In the genomic region with DNA sequence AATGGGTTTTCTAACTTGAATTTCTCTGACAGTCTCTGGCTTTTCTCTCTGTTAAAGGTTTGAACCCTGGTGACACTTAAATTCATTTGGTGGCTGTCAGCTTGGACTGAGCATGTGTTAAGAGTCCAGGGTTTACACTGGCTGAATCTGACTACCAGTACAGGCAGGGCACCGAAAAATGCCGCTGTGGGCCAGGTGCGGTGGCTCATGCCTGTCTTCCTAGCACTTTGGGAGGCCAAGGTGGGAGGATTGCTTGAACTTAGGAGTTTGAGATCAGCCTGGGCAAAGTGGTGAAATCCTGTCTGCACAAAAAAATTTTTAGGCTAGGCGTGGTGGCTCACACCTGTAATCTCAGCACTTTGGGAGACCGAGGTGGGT, we compare ENCODE assay signal across 9 cellular contexts. TPM values are rescaled to one million over a fixed set of nuclear protein-coding genes. Genes with fewer than 3 reads are reported as not detected.
A peak's percentile ranks its signal among the peaks of the same experiment; 100 is the strongest.
DNase-seq lines count a peak whose midpoint lies in the region; ATAC-seq and TF ChIP-seq lines count a peak whose summit lies in the region.
"Had no signal": no experiment of that assay in that cellular context is flagged by ENCODE, and none has a peak within 500 bp of the region (broad histone marks: within the 10 kb centered on the region; RNA-seq: fewer than 3 reads in every experiment).

No MANE protein-coding gene starts in this region.

- H3K79me2 ChIP-seq in GM23338 (replicated peaks; ENCODE audit: insufficient read depth), result peaks cover 41% of the 10 kb centered on the region

- H3K4me3 ChIP-seq in GM23338 (peak overlapping the region; percentile 100), WI38 (ENCODE audit: low read depth, low read length) (peak overlapping the region; percentile 78), fibroblast of pulmonary artery (replicated peaks; ENCODE audit: low read depth, low read length) (peak overlapping the region; percentile 83), sigmoid colon (no peak overlapping the region)

- no peak for ATAC-seq in GM23338
- no peak for ATAC-seq in GM18870 (IDR thresholded peaks at IDR 0.05; ENCODE audit: unreplicated experiment)
- ATAC-seq in HG02852 (IDR thresholded peaks at IDR 0.05; ENCODE audit: unreplicated experiment), result no peak

- peaks cover 47% of the 10 kb centered on the region for H3K4me1 Mint-ChIP-seq in GM23338

- peaks cover 46% of the 10 kb centered on the region for H3F3A ChIP-seq in GM23338 (replicated peaks; ENCODE audit: low read depth)

- no peak overlapping the region for H3K27ac Mint-ChIP-seq in GM23338

- H4K20me1 ChIP-seq in GM23338 (replicated peaks; ENCODE audit: insufficient read depth), result peaks cover 32% of the 10 kb centered on the region

- H3K36me3 ChIP-seq in GM23338 (ENCODE audit: insufficient read depth) (peaks cover 23% of the 10 kb centered on the region), sigmoid colon (peaks cover 0 to 20% (median 8%) of the 10 kb centered on the region in 4 donors)

- H3K27ac ChIP-seq in GM23338 (ENCODE audit: low read depth) (no peak overlapping the region), sigmoid colon (peak overlapping the region in 3 of 4 donors; percentile 84 to 94 (median 91))

- DNase-seq in GM23338 (ENCODE audit: low spot score), result no peak
- DNase-seq in fibroblast of pulmonary artery (ENCODE audit: low read depth), result no peak
- no peak for DNase-seq in sigmoid colon
- no peak for DNase-seq in NCI-H1048 (lab: John Stamatoyannopoulos, UW)
- no peak for DNase-seq in D341Med (ENCODE audit: low spot score)
- DNase-seq: activated CD4-positive, alpha-beta T cell treated with anti-CD3 and anti-CD28 coated beads, Interleukin-2, amount 50 U/mL, for 4 hours had no signal

- peaks cover 6% of the 10 kb centered on the region for H3K27me3 Mint-ChIP-seq in GM23338 (ENCODE audit: insufficient read depth, low read depth, poor library complexity)

- H3K27me3 ChIP-seq in GM23338 (ENCODE audit: insufficient read depth), result no peaks in the 10 kb centered on the region
- H3K27me3 ChIP-seq in sigmoid colon, result no peaks in the 10 kb centered on the region

- no peak for TF ChIP-seq POLR2A in sigmoid colon (IDR thresholded peaks at IDR 0.05)

- H3K4me1 ChIP-seq in GM23338 (ENCODE audit: insufficient read depth) (peaks cover 34% of the 10 kb centered on the region), sigmoid colon (peaks cover 0 to 51% (median 46%) of the 10 kb centered on the region in 4 donors)

- 81 to 89% methylated on average over 5 of the region's 5 CpGs for WGBS in sigmoid colon, 2 donors

- no peak for TF ChIP-seq EP300 in sigmoid colon (IDR thresholded peaks at IDR 0.05)

- no peak overlapping the region for H2AFZ ChIP-seq in GM23338

- H3K4me3 Mint-ChIP-seq in GM23338, result peak overlapping the region; percentile 99

- TF ChIP-seq CTCF in GM23338 (conservative IDR thresholded peaks at IDR 0.05; ENCODE audit: low read depth in 2 of 2) (no peak), WI38 (IDR thresholded peaks at IDR 0.05; ENCODE audit: low read depth, low read length) (no peak), fibroblast of pulmonary artery (IDR thresholded peaks at IDR 0.05; ENCODE audit: low read length, missing control alignments) (no peak), sigmoid colon (IDR thresholded peaks at IDR 0.05) (no peak)

- no peaks in the 10 kb centered on the region for H3K9me2 ChIP-seq in GM23338 (ENCODE audit: insufficient read depth)

- H3K9me3 ChIP-seq in sigmoid colon, result no peaks in the 10 kb centered on the region

- H3K9me3 Mint-ChIP-seq in GM23338, result no peaks in the 10 kb centered on the region; the same call in 2 of the 3 replicates

- peak overlapping the region; percentile 99 for H3K4me2 ChIP-seq in GM23338

- intact Hi-C loops in sigmoid colon (cut with DNase I), result loop anchor here (5.0 to 10.0 kb wide), 4 partner anchors 285 to 1062 kb away; a partner anchor contains a TSS

- peaks cover 53% of the 10 kb centered on the region for H3K36me3 Mint-ChIP-seq in GM23338 (ENCODE audit: low read depth)

TF ChIP-seq in GM23338, 12 proteins besides CTCF, POLR2A, EP300 and RAD21 (continues in another document):
- TF ChIP-seq ZNF331 (CRISPR knock-in tag; IDR thresholded peaks at IDR 0.05; ENCODE audit: low read depth) (no peak), POLR2AphosphoS5 (IDR thresholded peaks at IDR 0.05; ENCODE audit: low read depth) (no peak), NANOG (IDR thresholded peaks at IDR 0.05; ENCODE audit: borderline replicate concordance) (no peak)
- TF ChIP-seq, protein P1, sequence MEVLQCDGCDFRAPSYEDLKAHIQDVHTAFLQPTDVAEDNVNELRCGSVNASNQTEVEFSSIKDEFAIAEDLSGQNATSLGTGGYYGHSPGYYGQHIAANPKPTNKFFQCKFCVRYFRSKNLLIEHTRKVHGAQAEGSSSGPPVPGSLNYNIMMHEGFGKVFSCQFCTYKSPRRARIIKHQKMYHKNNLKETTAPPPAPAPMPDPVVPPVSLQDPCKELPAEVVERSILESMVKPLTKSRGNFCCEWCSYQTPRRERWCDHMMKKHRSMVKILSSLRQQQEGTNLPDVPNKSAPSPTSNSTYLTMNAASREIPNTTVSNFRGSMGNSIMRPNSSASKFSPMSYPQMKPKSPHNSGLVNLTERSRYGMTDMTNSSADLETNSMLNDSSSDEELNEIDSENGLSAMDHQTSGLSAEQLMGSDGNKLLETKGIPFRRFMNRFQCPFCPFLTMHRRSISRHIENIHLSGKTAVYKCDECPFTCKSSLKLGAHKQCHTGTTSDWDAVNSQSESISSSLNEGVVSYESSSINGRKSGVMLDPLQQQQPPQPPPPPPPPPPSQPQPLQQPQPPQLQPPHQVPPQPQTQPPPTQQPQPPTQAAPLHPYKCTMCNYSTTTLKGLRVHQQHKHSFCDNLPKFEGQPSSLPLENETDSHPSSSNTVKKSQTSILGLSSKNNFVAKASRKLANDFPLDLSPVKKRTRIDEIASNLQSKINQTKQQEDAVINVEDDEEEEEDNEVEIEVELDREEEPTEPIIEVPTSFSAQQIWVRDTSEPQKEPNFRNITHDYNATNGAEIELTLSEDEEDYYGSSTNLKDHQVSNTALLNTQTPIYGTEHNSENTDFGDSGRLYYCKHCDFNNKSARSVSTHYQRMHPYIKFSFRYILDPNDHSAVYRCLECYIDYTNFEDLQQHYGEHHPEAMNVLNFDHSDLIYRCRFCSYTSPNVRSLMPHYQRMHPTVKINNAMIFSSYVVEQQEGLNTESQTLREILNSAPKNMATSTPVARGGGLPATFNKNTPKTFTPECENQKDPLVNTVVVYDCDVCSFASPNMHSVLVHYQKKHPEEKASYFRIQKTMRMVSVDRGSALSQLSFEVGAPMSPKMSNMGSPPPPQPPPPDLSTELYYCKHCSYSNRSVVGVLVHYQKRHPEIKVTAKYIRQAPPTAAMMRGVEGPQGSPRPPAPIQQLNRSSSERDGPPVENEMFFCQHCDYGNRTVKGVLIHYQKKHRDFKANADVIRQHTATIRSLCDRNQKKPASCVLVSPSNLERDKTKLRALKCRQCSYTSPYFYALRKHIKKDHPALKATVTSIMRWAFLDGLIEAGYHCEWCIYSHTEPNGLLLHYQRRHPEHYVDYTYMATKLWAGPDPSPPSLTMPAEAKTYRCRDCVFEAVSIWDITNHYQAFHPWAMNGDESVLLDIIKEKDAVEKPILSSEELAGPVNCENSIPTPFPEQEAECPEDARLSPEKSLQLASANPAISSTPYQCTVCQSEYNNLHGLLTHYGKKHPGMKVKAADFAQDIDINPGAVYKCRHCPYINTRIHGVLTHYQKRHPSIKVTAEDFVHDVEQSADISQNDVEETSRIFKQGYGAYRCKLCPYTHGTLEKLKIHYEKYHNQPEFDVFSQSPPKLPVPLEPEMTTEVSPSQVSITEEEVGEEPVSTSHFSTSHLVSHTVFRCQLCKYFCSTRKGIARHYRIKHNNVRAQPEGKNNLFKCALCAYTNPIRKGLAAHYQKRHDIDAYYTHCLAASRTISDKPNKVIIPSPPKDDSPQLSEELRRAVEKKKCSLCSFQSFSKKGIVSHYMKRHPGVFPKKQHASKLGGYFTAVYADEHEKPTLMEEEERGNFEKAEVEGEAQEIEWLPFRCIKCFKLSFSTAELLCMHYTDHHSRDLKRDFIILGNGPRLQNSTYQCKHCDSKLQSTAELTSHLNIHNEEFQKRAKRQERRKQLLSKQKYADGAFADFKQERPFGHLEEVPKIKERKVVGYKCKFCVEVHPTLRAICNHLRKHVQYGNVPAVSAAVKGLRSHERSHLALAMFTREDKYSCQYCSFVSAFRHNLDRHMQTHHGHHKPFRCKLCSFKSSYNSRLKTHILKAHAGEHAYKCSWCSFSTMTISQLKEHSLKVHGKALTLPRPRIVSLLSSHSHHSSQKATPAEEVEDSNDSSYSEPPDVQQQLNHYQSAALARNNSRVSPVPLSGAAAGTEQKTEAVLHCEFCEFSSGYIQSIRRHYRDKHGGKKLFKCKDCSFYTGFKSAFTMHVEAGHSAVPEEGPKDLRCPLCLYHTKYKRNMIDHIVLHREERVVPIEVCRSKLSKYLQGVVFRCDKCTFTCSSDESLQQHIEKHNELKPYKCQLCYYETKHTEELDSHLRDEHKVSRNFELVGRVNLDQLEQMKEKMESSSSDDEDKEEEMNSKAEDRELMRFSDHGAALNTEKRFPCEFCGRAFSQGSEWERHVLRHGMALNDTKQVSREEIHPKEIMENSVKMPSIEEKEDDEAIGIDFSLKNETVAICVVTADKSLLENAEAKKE (CRISPR knock-in tag; IDR thresholded peaks at IDR 0.05), result no peak
- TF ChIP-seq, protein P2, sequence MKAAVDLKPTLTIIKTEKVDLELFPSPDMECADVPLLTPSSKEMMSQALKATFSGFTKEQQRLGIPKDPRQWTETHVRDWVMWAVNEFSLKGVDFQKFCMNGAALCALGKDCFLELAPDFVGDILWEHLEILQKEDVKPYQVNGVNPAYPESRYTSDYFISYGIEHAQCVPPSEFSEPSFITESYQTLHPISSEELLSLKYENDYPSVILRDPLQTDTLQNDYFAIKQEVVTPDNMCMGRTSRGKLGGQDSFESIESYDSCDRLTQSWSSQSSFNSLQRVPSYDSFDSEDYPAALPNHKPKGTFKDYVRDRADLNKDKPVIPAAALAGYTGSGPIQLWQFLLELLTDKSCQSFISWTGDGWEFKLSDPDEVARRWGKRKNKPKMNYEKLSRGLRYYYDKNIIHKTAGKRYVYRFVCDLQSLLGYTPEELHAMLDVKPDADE (IDR thresholded peaks at IDR 0.05), result no peak

RNA-seq across cellular contexts. Expression of a gene that starts 1.8 kb away (rescaled TPM):
- 70.4 and 92.7 TPM in 2 replicates for total RNA-seq in GM23338 (2014; rRNA removed; shearing (Covaris generic))
- 41.7 and 48.7 TPM in 2 replicates for polyA plus RNA-seq in GM23338 (2016; fragmentation: Nextera tagmentation; extraction: Ambion mirVana)
- total RNA-seq in sigmoid colon, result 10 to 100 TPM; 12.2 to 26.2 (median 20.5) TPM
- 100 to 1,000 TPM in 1 of 3 donors, 10 to 100 TPM in 2; 16.8 to 138 (median 28.2) TPM for polyA plus RNA-seq in sigmoid colon

RNA-seq across cellular contexts. Expression of a gene that starts 4.2 kb away (rescaled TPM):
- total RNA-seq in GM23338 (2014; rRNA removed; shearing (Covaris generic)), result 51.7 and 57.9 TPM in 2 replicates
- 15.9 and 16.3 TPM in 2 replicates for polyA plus RNA-seq in GM23338 (2016; fragmentation: Nextera tagmentation; extraction: Ambion mirVana)
- total RNA-seq in sigmoid colon, result 10 to 100 TPM; 18.9 to 29.5 (median 23.9) TPM
- 10 to 100 TPM in 2 of 3 donors, 1 to 10 TPM in 1; 9.6 to 19.5 (median 11.6) TPM for polyA plus RNA-seq in sigmoid colon

Comparison
In these comparisons a context has a peak if more than half of its experiments do, and no peak if none do; other contexts are left out.
1. H3K4me3 ChIP-seq: peak in GM23338 (single experiment), WI38 (single experiment) and fibroblast of pulmonary artery (single experiment); none in sigmoid colon (0 of 4).